In the genomic region with DNA sequence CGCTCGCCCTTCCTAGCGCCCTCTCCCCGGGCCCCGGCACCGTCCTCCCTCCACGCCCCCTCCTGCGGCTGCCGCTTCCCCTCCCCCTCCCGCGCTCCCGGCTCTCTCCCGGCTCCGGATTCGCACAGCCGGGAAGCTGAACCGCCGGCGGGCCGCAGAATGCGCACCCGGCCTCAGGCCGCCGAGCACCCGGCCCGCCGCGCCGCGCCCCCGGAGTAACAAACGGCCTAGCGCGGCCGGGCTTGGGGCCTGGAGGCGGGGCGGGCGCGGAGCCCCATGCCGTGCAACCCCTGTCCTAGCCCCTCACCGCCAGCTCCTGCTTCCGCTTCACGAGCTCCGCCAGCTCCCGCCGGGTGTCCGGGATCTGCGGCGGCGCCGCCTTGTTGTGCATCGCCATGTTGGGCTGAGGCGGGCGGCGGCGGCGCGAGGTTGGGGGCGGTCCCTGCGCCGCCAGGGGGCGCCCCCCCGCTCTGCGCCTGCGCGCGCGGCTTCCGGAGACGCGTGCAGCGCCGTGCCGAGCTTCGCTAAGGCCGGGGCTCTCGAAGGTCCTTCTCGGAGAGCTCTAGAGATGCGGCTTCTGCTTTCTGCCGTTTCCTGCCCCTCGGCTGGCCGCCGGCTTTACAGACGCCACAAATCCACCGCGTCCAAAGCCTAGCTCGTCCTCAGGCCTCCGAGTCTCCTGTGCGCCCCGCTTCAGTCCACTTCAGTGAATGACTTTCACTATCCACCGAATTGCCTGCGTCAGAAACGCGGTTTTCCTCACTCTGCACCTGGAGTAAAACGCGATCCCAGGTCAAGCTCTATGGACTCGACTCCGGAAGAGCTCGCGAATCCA, we compare ENCODE assay signal across 8 cellular contexts. TPM values are rescaled to one million over a fixed set of nuclear protein-coding genes. Genes with fewer than 3 reads are reported as not detected.
DNase-seq lines count a peak whose midpoint lies in the region; ATAC-seq and TF ChIP-seq lines count a peak whose summit lies in the region.

A gene (minus strand): TSS at position 417 of the 835 bp plus-strand sequence. CDS start 20 bp downstream, at position 397.

- H3K27ac Mint-ChIP-seq in nephron progenitor cell: peak within 1 kb of the TSS; percentile 96
- H3K27ac Mint-ChIP-seq in stimulated activated naive CD8-positive, alpha-beta T cell treated with anti-CD3 and anti-CD28 coated beads, Interleukin-15, amount 100 ng/mL, for 72 hours: peak within 1 kb of the TSS; percentile 98

- peak within 1 kb of the TSS; percentile 99 for H3K4me3 Mint-ChIP-seq in nephron progenitor cell
- peak within 1 kb of the TSS; percentile 95 to 98 for H3K4me3 Mint-ChIP-seq in stimulated activated naive CD8-positive, alpha-beta T cell treated with anti-CD3 and anti-CD28 coated beads, Interleukin-15, amount 100 ng/mL, for 72 hours

- H3K27ac ChIP-seq in RWPE1: peak within 1 kb of the TSS; percentile 92

- H3K9me3 Mint-ChIP-seq in nephron progenitor cell: peaks cover 3% of the 10 kb centered on the region
- H3K9me3 Mint-ChIP-seq in stimulated activated naive CD8-positive, alpha-beta T cell treated with anti-CD3 and anti-CD28 coated beads, Interleukin-15, amount 100 ng/mL, for 72 hours: no peaks in the 10 kb centered on the region

- peaks cover 14% of the 10 kb centered on the region for H3K27me3 Mint-ChIP-seq in nephron progenitor cell (ENCODE audit: low read depth, poor library complexity)
- no peaks in the 10 kb centered on the region for H3K27me3 Mint-ChIP-seq in stimulated activated naive CD8-positive, alpha-beta T cell treated with anti-CD3 and anti-CD28 coated beads, Interleukin-15, amount 100 ng/mL, for 72 hours

- H3K4me3 ChIP-seq in fibroblast of the aortic adventitia (ENCODE audit: low read depth, low read length): peak within 1 kb of the TSS; percentile 86

- DNase-seq in DMS79 treated with DMSO at 0.1 percent for 48 hours (lab: John Stamatoyannopoulos, UW) (peak; percentile 93), RWPE1 (ENCODE audit: low spot score) (peak; percentile 84), fibroblast of the aortic adventitia (ENCODE audit: low read depth) (peak; percentile 74), nephron progenitor cell (peak; percentile 90)
- DNase-seq in activated T-helper 9 cell treated with anti-CD3 and anti-CD28 coated beads, Interleukin-2, amount 50 U/mL, for 16 hours (ENCODE audit: low read depth): peak; percentile 76
- peak; percentile 81 to 86 for DNase-seq in stimulated activated naive CD8-positive, alpha-beta T cell treated with anti-CD3 and anti-CD28 coated beads, Interleukin-15, amount 100 ng/mL, for 72 hours

- no peak for TF ChIP-seq RAD21 in Ishikawa (IDR thresholded peaks at IDR 0.05; ENCODE audit: low read depth)

- POLR2A ChIA-PET in RWPE1 (lab: Yijun Ruan, JAX; ENCODE audit: low non-redundant PET): interaction anchor here (0.5 to 0.6 kb wide), 3 partner anchors 52 to 840 kb away, joined by 3 to 6 read pairs (median 4); no protein-coding TSS in a partner anchor

- CTCF ChIA-PET in RWPE1 (lab: Yijun Ruan, JAX): interaction anchor here (0.5 to 1.5 kb wide), 15 partner anchors 9 to 823 kb away, joined by 3 to 15 read pairs (median 3); a partner anchor contains a TSS

- TF ChIP-seq CTCF in RWPE1 (conservative IDR thresholded peaks at IDR 0.05; ENCODE audit: low read depth): peak; percentile 82
- TF ChIP-seq CTCF in fibroblast of the aortic adventitia (IDR thresholded peaks at IDR 0.05; ENCODE audit: insufficient read depth, low read length): peak; percentile 7
- peak; percentile 64 for TF ChIP-seq CTCF in nephron progenitor cell (IDR thresholded peaks at IDR 0.05)

- TF ChIP-seq EP300 in Ishikawa (IDR thresholded peaks at IDR 0.05; ENCODE audit: borderline replicate concordance): no peak

- H3K36me3 Mint-ChIP-seq in nephron progenitor cell (ENCODE audit: low read depth): peaks cover 18% of the 10 kb centered on the region

- ATAC-seq in GM21576 (IDR thresholded peaks at IDR 0.05; ENCODE audit: unreplicated experiment): peak; percentile 65
- ATAC-seq in stimulated activated naive CD8-positive, alpha-beta T cell treated with anti-CD3 and anti-CD28 coated beads, Interleukin-15, amount 100 ng/mL, for 72 hours: peak; percentile 92

- peaks cover 34% of the 10 kb centered on the region for H3K4me1 Mint-ChIP-seq in nephron progenitor cell
- peaks cover 59% of the 10 kb centered on the region for H3K4me1 Mint-ChIP-seq in stimulated activated naive CD8-positive, alpha-beta T cell treated with anti-CD3 and anti-CD28 coated beads, Interleukin-15, amount 100 ng/mL, for 72 hours

TF ChIP-seq in Ishikawa, 13 proteins besides CTCF, POLR2A, EP300 and RAD21:
- no peak for TF ChIP-seq EGR1 (IDR thresholded peaks at IDR 0.05)
- peak; percentile 77 for TF ChIP-seq TAF1 (IDR thresholded peaks at IDR 0.05; ENCODE audit: low read depth)
- TF ChIP-seq TCF12 (IDR thresholded peaks at IDR 0.05; ENCODE audit: low read depth): 0 out of 2 replicates have a peak, but pooled peaks have one; percentile 13
- TF ChIP-seq YY1 (IDR thresholded peaks at IDR 0.05; ENCODE audit: low read depth): peak; percentile 87
- TF ChIP-seq ZBTB7A (IDR thresholded peaks at IDR 0.05; ENCODE audit: low read depth): no peak
- TF ChIP-seq, protein P1, sequence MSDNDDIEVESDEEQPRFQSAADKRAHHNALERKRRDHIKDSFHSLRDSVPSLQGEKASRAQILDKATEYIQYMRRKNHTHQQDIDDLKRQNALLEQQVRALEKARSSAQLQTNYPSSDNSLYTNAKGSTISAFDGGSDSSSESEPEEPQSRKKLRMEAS (IDR thresholded peaks at IDR 0.05): peak; percentile 90

RNA-seq across cellular contexts. Expression of the gene that starts here (rescaled TPM):
- total RNA-seq in fibroblast of the aortic adventitia (ENCODE audit: low replicate concordance): 17.6 and 84.5 TPM in 2 replicates

Comparison
In these comparisons a context has a peak if more than half of its experiments do, and no peak if none do; other contexts are left out.
1. Peak in every context shown above with its lines: DNase-seq, ATAC-seq, H3K4me3 ChIP-seq and H3K27ac ChIP-seq.
2. CTCF ChIP-seq: peak in every context shown above with its lines; median percentile 82 in RWPE1; 64 in nephron progenitor cell; 7 in fibroblast of the aortic adventitia.